12 cellular contexts compared by ENCODE assay signal in the genomic region with DNA sequence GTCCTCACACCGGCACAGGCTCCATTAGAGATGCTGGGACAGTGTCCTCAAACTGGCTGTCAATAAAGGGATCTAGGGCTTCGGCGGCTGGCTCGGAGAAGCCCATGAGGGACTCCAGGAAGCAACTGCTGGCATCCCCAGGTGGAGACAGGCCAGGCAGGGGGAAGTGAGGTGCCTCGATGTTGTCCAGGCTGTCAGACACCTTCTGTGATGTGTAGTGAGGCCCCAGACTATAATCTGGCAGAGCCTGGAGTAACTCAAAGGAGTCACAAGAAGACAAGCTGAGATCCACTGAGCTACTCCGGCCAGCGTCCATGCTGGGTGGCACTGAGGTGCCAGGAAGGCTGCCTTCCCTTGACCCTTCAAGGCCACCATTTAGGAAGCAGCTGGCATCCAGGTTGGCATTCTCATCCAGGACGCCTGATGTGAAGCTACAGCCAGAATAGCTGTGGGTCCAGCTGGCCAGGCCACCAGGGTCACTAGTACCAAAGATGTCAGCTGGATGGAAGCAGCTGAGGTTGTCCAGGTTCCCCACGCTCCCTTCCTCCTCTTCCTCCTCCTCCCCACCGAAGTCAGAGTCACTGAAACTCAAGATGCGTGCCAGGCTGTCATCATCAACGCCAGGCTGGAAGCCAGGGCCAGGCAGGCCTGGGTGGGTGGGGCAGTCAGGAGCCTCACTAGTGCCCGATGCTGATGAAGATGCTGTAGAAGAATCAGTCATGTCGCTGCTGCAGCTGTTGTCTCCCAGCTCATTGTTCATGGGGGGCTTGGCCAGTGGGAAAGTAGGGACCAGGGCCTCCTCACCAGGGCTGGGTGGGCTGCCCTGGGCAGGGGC. TPM values are rescaled to one million over a fixed set of nuclear protein-coding genes. Genes with fewer than 3 reads are reported as not detected.
A peak's percentile ranks its signal among the peaks of the same experiment; 100 is the strongest.
DNase-seq lines count a peak whose midpoint lies in the region; ATAC-seq and TF ChIP-seq lines count a peak whose summit lies in the region.
"Had no signal": no experiment of that assay in that cellular context is flagged by ENCODE, and none has a peak within 500 bp of the region (broad histone marks: within the 10 kb centered on the region; RNA-seq: fewer than 3 reads in every experiment).

No MANE protein-coding gene starts in this region.

- no peak overlapping the region for H3K27ac ChIP-seq in CD4-positive, alpha-beta T cell (ENCODE audit: low read depth, low read length)
- H3K27ac ChIP-seq in PC-3 (ENCODE audit: low read length), result no peak overlapping the region
- H3K27ac ChIP-seq in gastrocnemius medialis, result peak overlapping the region; percentile 58 to 100 (median 89)
- H3K27ac ChIP-seq: cardiac muscle cell had no signal

- H3K27me3 ChIP-seq in CD4-positive, alpha-beta T cell (ENCODE audit: control insufficient read depth, insufficient read depth, low read length), result no peaks in the 10 kb centered on the region
- H3K27me3 ChIP-seq in PC-3 (ENCODE audit: low read length), result no peaks in the 10 kb centered on the region
- no peaks in the 10 kb centered on the region for H3K27me3 ChIP-seq in gastrocnemius medialis
- H3K27me3 ChIP-seq: cardiac muscle cell had no signal

- H2AFZ ChIP-seq in PC-3 (ENCODE audit: low read length), result no peak overlapping the region

- no TSS peak for BruUV-seq in PC-3 (replicated peaks; lab: Mats Ljungman, UMichigan)

- no peaks in the 10 kb centered on the region for H3K9me2 ChIP-seq in PC-3 (replicated peaks; ENCODE audit: low read length)

- peaks cover 60% of the 10 kb centered on the region for H3K4me1 Mint-ChIP-seq in CD4-positive, alpha-beta T cell (ENCODE audit: low read depth)

- intact Hi-C loops in CD4-positive, alpha-beta T cell (cut with DNase I, micrococcal nuclease), result loop anchor here in 1 of 2 experiments (10.0 kb wide), 1 partner anchor 88 kb away; the partner anchor contains the start of genes SCN11A and WDR48
- intact Hi-C loops in PC-3 (cut with micrococcal nuclease), result no loop called here
- intact Hi-C loops in gastrocnemius medialis (cut with DNase I; ENCODE audit: low total_unique reads), result no loop called here

- in situ Hi-C loops in gastrocnemius medialis (cut with MboI; ENCODE audit: low sequenced_read_pairs in 4 of 4), result no loop called here

- DNase-seq in CD4-positive, alpha-beta T cell, result no peak
- no peak for DNase-seq in PC-3
- peak; percentile 44 for DNase-seq in left lobe of liver (ENCODE audit: low spot score)
- peak in 1 of 2 donors; percentile 80 for DNase-seq in gastrocnemius medialis
- DNase-seq in hippocampal formation (lab: John Stamatoyannopoulos, UW), result no peak
- DNase-seq: Caco-2, erythroblast, mesenchymal stem cell had no signal

- no peak for ATAC-seq in CD4-positive, alpha-beta T cell (ENCODE audit: poor library complexity)
- ATAC-seq in PC-3, result no peak
- no peak for ATAC-seq in left lobe of liver
- ATAC-seq in gastrocnemius medialis, result peak; percentile 45 to 53
- ATAC-seq in HG03571 (IDR thresholded peaks at IDR 0.05; ENCODE audit: unreplicated experiment), result no peak
- no peak for ATAC-seq in GM19328 (IDR thresholded peaks at IDR 0.05; ENCODE audit: unreplicated experiment)

- peak overlapping the region; percentile 42 for H3K4me3 Mint-ChIP-seq in CD4-positive, alpha-beta T cell

- H3K79me2 ChIP-seq in PC-3 (ENCODE audit: low read length), result peaks cover 63% of the 10 kb centered on the region

- POLR2A ChIA-PET in CD4-positive, alpha-beta T cell (lab: Charles Lee), result no interaction called here
- POLR2A ChIA-PET in PC-3 (lab: Charles Lee; ENCODE audit: unreplicated experiment), result no interaction called here

- no peaks in the 10 kb centered on the region for H3K9me3 ChIP-seq in CD4-positive, alpha-beta T cell (ENCODE audit: control insufficient read depth, low read length)
- no peaks in the 10 kb centered on the region for H3K9me3 ChIP-seq in PC-3 (ENCODE audit: low read length)
- H3K9me3 ChIP-seq in gastrocnemius medialis, result no peaks in the 10 kb centered on the region
- H3K9me3 ChIP-seq: Caco-2 had no signal

- no peak for TF ChIP-seq POLR2A in gastrocnemius medialis (IDR thresholded peaks at IDR 0.05)

- H3F3A ChIP-seq in PC-3 (ENCODE audit: low read length, unreplicated experiment), result no peaks in the 10 kb centered on the region

- no peak for TF ChIP-seq CTCF in CD4-positive, alpha-beta T cell (IDR thresholded peaks at IDR 0.05)
- no peak for TF ChIP-seq CTCF in PC-3 (conservative IDR thresholded peaks at IDR 0.05; ENCODE audit: low read depth, low read length)
- no peak for TF ChIP-seq CTCF in gastrocnemius medialis (IDR thresholded peaks at IDR 0.05 in 4 of 5, conservative IDR thresholded peaks at IDR 0.05 in 1 of 5)

- no peaks in the 10 kb centered on the region for H3K9me3 Mint-ChIP-seq in CD4-positive, alpha-beta T cell
- H3K9me3 Mint-ChIP-seq: activated T-helper 2 cell treated with anti-CD3 and anti-CD28 coated beads, Interferon-gamma antibody, Interleukin-2, Interleukin-4, amounts not matched to agents 10 μg/mL and 5 μg/mL and 100 μg/mL, durations not matched to agents 14 hours and 24 hours and 36 hours had no signal

- CTCF ChIA-PET in CD4-positive, alpha-beta T cell (lab: Charles Lee), result interaction anchor here (0.9 kb wide), 2 partner anchors 10 to 145 kb away, joined by 3 read pairs; no protein-coding TSS in a partner anchor
- CTCF ChIA-PET in PC-3 (lab: Charles Lee), result no interaction called here

- H3K9ac ChIP-seq in PC-3 (ENCODE audit: low read length), result no peak overlapping the region

- peak overlapping the region; percentile 65; the same call in 1 of the 2 replicates for H3K4me2 ChIP-seq in PC-3 (ENCODE audit: low read length)

- peak overlapping the region; percentile 68 for H3K27ac Mint-ChIP-seq in CD4-positive, alpha-beta T cell
- H3K27ac Mint-ChIP-seq: activated T-helper 2 cell treated with anti-CD3 and anti-CD28 coated beads, Interferon-gamma antibody, Interleukin-2, Interleukin-4, amounts not matched to agents 10 μg/mL and 5 μg/mL and 100 μg/mL, durations not matched to agents 14 hours and 24 hours and 36 hours had no signal

- H3K36me3 ChIP-seq in PC-3 (ENCODE audit: low read depth, low read length) (peaks cover 51% of the 10 kb centered on the region), gastrocnemius medialis (peaks cover 0 to 47% of the 10 kb centered on the region in 2 donors)

- H3K4me1 ChIP-seq in PC-3 (ENCODE audit: insufficient read depth, low read length) (peaks cover 58% of the 10 kb centered on the region), gastrocnemius medialis (peaks cover 51 to 67% of the 10 kb centered on the region in 2 donors)

- H3K4me3 ChIP-seq in PC-3 (ENCODE audit: low read length) (no peak overlapping the region), gastrocnemius medialis (no peak overlapping the region)
- H3K4me3 ChIP-seq: cardiac muscle cell had no signal

- peaks cover 71% of the 10 kb centered on the region for H4K20me1 ChIP-seq in PC-3 (ENCODE audit: low read length)

- no peaks in the 10 kb centered on the region for H3K27me3 Mint-ChIP-seq in CD4-positive, alpha-beta T cell

- peaks cover 91% of the 10 kb centered on the region for H3K36me3 Mint-ChIP-seq in CD4-positive, alpha-beta T cell (ENCODE audit: low read depth)

RNA-seq across cellular contexts. Expression of gene CSRNP1, which starts 10.1 kb away (rescaled TPM):
- total RNA-seq in CD4-positive, alpha-beta T cell, result 100 to 1,000 TPM; 357 to 368 TPM
- 72.3 and 86.9 TPM in 2 replicates for total RNA-seq in PC-3 (2014; rRNA removed)
- total RNA-seq in left lobe of liver, result 9.0 TPM
- total RNA-seq in gastrocnemius medialis, result 10 to 100 TPM; 27.5 to 66.8 (median 42.3) TPM

RNA-seq across cellular contexts. Expression of gene TTC21A, which starts 35.8 kb away (rescaled TPM):
- 1 to 10 TPM; 4.1 to 5.2 TPM for total RNA-seq in CD4-positive, alpha-beta T cell
- total RNA-seq in PC-3 (2014; rRNA removed) (1.2 TPM in 2 replicates), left lobe of liver (2.3 TPM), gastrocnemius medialis (1 to 10 TPM in 2 of 4 donors, under 1 TPM in 2; 0.33 to 4.3 (median 1.1) TPM)

RNA-seq across cellular contexts. Expression of gene GORASP1, which starts 35.8 kb away (rescaled TPM):
- total RNA-seq in CD4-positive, alpha-beta T cell, result 10 to 100 TPM; 29.1 to 31.5 TPM
- 47.4 and 58.9 TPM in 2 replicates for total RNA-seq in PC-3 (2014; rRNA removed)
- total RNA-seq in left lobe of liver, result 39.4 TPM
- total RNA-seq in gastrocnemius medialis, result 10 to 100 TPM; 34.3 to 81.9 (median 38.5) TPM

RNA-seq across cellular contexts. Expression of gene XIRP1, which starts 49.1 kb away (rescaled TPM):
- total RNA-seq in CD4-positive, alpha-beta T cell, result not detected
- not detected in 2 replicates for total RNA-seq in PC-3 (2014; rRNA removed)
- total RNA-seq in left lobe of liver, result not detected
- 100 to 1,000 TPM in 2 of 4 donors, 10 to 100 TPM in 2; 52.4 to 329 (median 128) TPM for total RNA-seq in gastrocnemius medialis
- total RNA-seq: Caco-2 had no signal

Comparison
In these comparisons a context has a peak if more than half of its experiments do, and no peak if none do; other contexts are left out.
1. ATAC-seq: peak in gastrocnemius medialis (2 of 2); none in CD4-positive, alpha-beta T cell (single experiment), PC-3 (single experiment), left lobe of liver (single experiment), HG03571 (single experiment) and GM19328 (single experiment).
2. H3K27ac ChIP-seq: peak in gastrocnemius medialis (4 of 4); none in CD4-positive, alpha-beta T cell (single experiment) and PC-3 (single experiment).